ENCODE assay signal across 1 cellular context in the genomic region with DNA sequence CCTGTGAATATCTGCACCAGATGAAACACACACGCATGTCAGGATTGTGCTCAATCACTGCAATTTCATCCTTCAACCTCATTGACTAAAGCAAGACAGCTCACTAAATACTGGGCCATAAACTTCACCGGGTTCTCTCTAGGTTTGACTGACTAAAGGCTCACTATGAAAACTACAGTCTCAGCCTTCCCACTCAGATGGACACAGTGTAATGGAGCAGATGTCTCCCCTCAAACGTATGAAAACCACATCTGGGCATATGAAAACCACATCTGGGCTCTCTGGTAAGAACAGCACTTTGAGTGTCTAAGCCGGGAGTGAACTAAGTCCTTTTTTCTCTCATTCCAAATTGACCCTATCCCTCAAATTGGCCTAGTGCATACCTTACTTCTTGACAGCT.
TF ChIP-seq lines count a peak whose summit lies in the region.

No MANE protein-coding gene starts in this region.

TF ChIP-seq in SK-N-SH treated with all-trans-retinoic acid at 6 μM for 48 hours, 23 proteins besides CTCF, POLR2A, EP300 and RAD21 (continued from another document):
- TF ChIP-seq, protein P1, sequence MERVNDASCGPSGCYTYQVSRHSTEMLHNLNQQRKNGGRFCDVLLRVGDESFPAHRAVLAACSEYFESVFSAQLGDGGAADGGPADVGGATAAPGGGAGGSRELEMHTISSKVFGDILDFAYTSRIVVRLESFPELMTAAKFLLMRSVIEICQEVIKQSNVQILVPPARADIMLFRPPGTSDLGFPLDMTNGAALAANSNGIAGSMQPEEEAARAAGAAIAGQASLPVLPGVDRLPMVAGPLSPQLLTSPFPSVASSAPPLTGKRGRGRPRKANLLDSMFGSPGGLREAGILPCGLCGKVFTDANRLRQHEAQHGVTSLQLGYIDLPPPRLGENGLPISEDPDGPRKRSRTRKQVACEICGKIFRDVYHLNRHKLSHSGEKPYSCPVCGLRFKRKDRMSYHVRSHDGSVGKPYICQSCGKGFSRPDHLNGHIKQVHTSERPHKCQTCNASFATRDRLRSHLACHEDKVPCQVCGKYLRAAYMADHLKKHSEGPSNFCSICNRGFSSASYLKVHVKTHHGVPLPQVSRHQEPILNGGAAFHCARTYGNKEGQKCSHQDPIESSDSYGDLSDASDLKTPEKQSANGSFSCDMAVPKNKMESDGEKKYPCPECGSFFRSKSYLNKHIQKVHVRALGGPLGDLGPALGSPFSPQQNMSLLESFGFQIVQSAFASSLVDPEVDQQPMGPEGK (CRISPR knock-in tag; IDR thresholded peaks at IDR 0.05; ENCODE audit: borderline replicate concordance): no peak
- TF ChIP-seq TCF4 (CRISPR knock-in tag; IDR thresholded peaks at IDR 0.05; ENCODE audit: borderline replicate concordance): no peak
- TF ChIP-seq, protein P2, sequence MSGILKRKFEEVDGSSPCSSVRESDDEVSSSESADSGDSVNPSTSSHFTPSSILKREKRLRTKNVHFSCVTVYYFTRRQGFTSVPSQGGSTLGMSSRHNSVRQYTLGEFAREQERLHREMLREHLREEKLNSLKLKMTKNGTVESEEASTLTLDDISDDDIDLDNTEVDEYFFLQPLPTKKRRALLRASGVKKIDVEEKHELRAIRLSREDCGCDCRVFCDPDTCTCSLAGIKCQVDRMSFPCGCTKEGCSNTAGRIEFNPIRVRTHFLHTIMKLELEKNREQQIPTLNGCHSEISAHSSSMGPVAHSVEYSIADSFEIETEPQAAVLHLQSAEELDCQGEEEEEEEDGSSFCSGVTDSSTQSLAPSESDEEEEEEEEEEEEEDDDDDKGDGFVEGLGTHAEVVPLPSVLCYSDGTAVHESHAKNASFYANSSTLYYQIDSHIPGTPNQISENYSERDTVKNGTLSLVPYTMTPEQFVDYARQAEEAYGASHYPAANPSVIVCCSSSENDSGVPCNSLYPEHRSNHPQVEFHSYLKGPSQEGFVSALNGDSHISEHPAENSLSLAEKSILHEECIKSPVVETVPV (CRISPR knock-in tag; IDR thresholded peaks at IDR 0.05): no peak
- no peak for TF ChIP-seq ZC3H10 (CRISPR knock-in tag; IDR thresholded peaks at IDR 0.05)
- TF ChIP-seq ZFP3 (CRISPR knock-in tag; IDR thresholded peaks at IDR 0.05): no peak
- TF ChIP-seq, protein P3, sequence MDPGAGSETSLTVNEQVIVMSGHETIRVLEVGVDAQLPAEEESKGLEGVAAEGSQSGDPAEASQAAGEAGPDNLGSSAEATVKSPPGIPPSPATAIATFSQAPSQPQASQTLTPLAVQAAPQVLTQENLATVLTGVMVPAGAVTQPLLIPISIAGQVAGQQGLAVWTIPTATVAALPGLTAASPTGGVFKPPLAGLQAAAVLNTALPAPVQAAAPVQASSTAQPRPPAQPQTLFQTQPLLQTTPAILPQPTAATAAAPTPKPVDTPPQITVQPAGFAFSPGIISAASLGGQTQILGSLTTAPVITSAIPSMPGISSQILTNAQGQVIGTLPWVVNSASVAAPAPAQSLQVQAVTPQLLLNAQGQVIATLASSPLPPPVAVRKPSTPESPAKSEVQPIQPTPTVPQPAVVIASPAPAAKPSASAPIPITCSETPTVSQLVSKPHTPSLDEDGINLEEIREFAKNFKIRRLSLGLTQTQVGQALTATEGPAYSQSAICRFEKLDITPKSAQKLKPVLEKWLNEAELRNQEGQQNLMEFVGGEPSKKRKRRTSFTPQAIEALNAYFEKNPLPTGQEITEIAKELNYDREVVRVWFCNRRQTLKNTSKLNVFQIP (CRISPR knock-in tag; IDR thresholded peaks at IDR 0.05; ENCODE audit: borderline replicate concordance, low read depth): no peak
- no peak for TF ChIP-seq OSR1 (CRISPR knock-in tag; IDR thresholded peaks at IDR 0.05)
- no peak for TF ChIP-seq ZNF70 (CRISPR knock-in tag; IDR thresholded peaks at IDR 0.05)
- no peak for TF ChIP-seq TOX (CRISPR knock-in tag; IDR thresholded peaks at IDR 0.05; ENCODE audit: borderline replicate concordance)
- no peak for TF ChIP-seq PPARA (CRISPR knock-in tag; IDR thresholded peaks at IDR 0.05; ENCODE audit: borderline replicate concordance)
